In genomic region chr10:113059001-113059780, GRCh38 we compare ENCODE assay signal across 11 cellular contexts.
A peak's percentile ranks its signal among the peaks of the same experiment; 100 is the strongest.
DNase-seq lines count a peak whose midpoint lies in the region; ATAC-seq and TF ChIP-seq lines count a peak whose summit lies in the region.
"Had no signal": no experiment of that assay in that cellular context is flagged by ENCODE, and none has a peak within 500 bp of the region (broad histone marks: within the 10 kb centered on the region; RNA-seq: fewer than 3 reads in every experiment).

No MANE protein-coding gene starts in this region.

- peak overlapping the region; percentile 71 for H2AFZ ChIP-seq in trophoblast cell (ENCODE audit: insufficient read depth, low read length, poor library complexity)

- peak overlapping the region; percentile 37 for H3K4ac ChIP-seq in trophoblast cell (ENCODE audit: low read depth, low read length)

- H2BK5ac ChIP-seq in trophoblast cell (ENCODE audit: low read depth, low read length, poor library complexity), result peak overlapping the region; percentile 65

- TF ChIP-seq CTCF in BE2C (IDR thresholded peaks at IDR 0.05; ENCODE audit: low read depth, low read length), result no peak
- no peak for TF ChIP-seq CTCF in WI38 (IDR thresholded peaks at IDR 0.05; ENCODE audit: low read depth, low read length)
- TF ChIP-seq CTCF in gastroesophageal sphincter (IDR thresholded peaks at IDR 0.05), result no peak
- no peak for TF ChIP-seq CTCF in GM20000 (IDR thresholded peaks at IDR 0.05; ENCODE audit: extremely low read depth, missing control alignments)

- DNase-seq in BE2C, result peak; percentile 20
- no peak for DNase-seq in trophoblast cell
- no peak for DNase-seq in COR-L47 (lab: John Stamatoyannopoulos, UW)
- DNase-seq in GM20000 (ENCODE audit: low spot score), result no peak
- no peak for DNase-seq in OCI-M1 (lab: John Stamatoyannopoulos, UW)
- DNase-seq: activated T-cell treated with anti-CD3 and anti-CD28 coated beads for 4 hours; NCI-H1436 treated with DMSO at 0.1 percent for 48 hours; stimulated activated naive CD8-positive, alpha-beta T cell treated with anti-CD3 and anti-CD28 coated beads, Interleukin-15, Interleukin-2, amounts not matched to agents 100 U/mL and 50 U/mL, for 24 hours had no signal

- ATAC-seq in gastroesophageal sphincter, result peak; percentile 35
- no peak for ATAC-seq in GM21737 (IDR thresholded peaks at IDR 0.05; ENCODE audit: unreplicated experiment)
- ATAC-seq: stimulated activated naive CD8-positive, alpha-beta T cell treated with anti-CD3 and anti-CD28 coated beads, Interleukin-15, Interleukin-2, amounts not matched to agents 100 U/mL and 50 U/mL, for 24 hours had no signal

- H2BK120ac ChIP-seq in trophoblast cell (ENCODE audit: insufficient read depth, low read length, poor library complexity), result peak overlapping the region; percentile 80

- H4K91ac ChIP-seq in trophoblast cell (ENCODE audit: low read depth, low read length), result peak overlapping the region; percentile 73

- H4K12ac ChIP-seq in trophoblast cell (ENCODE audit: low read depth, low read length), result no peak overlapping the region

- H3K4me1 ChIP-seq in BE2C (peaks cover 33% of the 10 kb centered on the region), gastroesophageal sphincter (peaks cover 17 to 73% (median 37%) of the 10 kb centered on the region in 3 donors), trophoblast cell (ENCODE audit: control insufficient read depth in 1 of 2, insufficient read depth in 2 of 2, low read length in 2 of 2) (peaks cover 52 to 58% of the 10 kb centered on the region in 2 experiments)

- peak overlapping the region; percentile 16 for H3K4me2 ChIP-seq in trophoblast cell (ENCODE audit: low read length)

- H3K27me3 ChIP-seq in BE2C (no peaks in the 10 kb centered on the region), gastroesophageal sphincter (no peaks in the 10 kb centered on the region), trophoblast cell (ENCODE audit: insufficient read depth, low read length) (no peaks in the 10 kb centered on the region)

- no peak overlapping the region for H2AK5ac ChIP-seq in trophoblast cell (ENCODE audit: low read length)

- no peak overlapping the region for H3K9ac ChIP-seq in trophoblast cell (ENCODE audit: low read length)

- H3K23ac ChIP-seq in trophoblast cell (ENCODE audit: low read length), result no peak overlapping the region

- H3K79me1 ChIP-seq in trophoblast cell (ENCODE audit: low read length), result peaks cover 43% of the 10 kb centered on the region

- H3K4me3 ChIP-seq in BE2C (ENCODE audit: low read depth, low read length) (peak overlapping the region; percentile 43), WI38 (ENCODE audit: low read depth, low read length) (peak overlapping the region; percentile 33), gastroesophageal sphincter (peak overlapping the region; percentile 35 to 41), trophoblast cell (ENCODE audit: low read depth, low read length) (no peak overlapping the region)

- H4K8ac ChIP-seq in trophoblast cell (ENCODE audit: low read depth, low read length), result peak overlapping the region; percentile 33

- 16 to 25% methylated on average over 14 of the region's 15 CpGs for WGBS in gastroesophageal sphincter (ENCODE audit: low coverage in 1 of 2), 2 donors
- no CpG with 5 or more reads among the region's 15 CpGs for WGBS in trophoblast cell (ENCODE audit: extremely low coverage, insufficient coverage, insufficient read length)

- peaks cover 14% of the 10 kb centered on the region for H3K79me2 ChIP-seq in trophoblast cell (ENCODE audit: control insufficient read depth, insufficient read depth, low read length, poor library complexity)

- H3K36me3 ChIP-seq in BE2C, result peaks cover 3% of the 10 kb centered on the region; the same call in 1 of the 2 replicates
- H3K36me3 ChIP-seq in gastroesophageal sphincter, result no peaks in the 10 kb centered on the region
- H3K36me3 ChIP-seq in trophoblast cell (ENCODE audit: control insufficient read depth in 1 of 2, insufficient read depth in 2 of 2, low read length in 2 of 2), result no peaks in the 10 kb centered on the region

- no peak for TF ChIP-seq EP300 in gastroesophageal sphincter (IDR thresholded peaks at IDR 0.05)

- H3K9me3 ChIP-seq in BE2C, result no peaks in the 10 kb centered on the region
- H3K9me3 ChIP-seq in gastroesophageal sphincter, result no peaks in the 10 kb centered on the region
- H3K9me3 ChIP-seq in trophoblast cell (ENCODE audit: insufficient read depth, low read depth, low read length), result no peaks in the 10 kb centered on the region

- peak overlapping the region; percentile 15 for H2BK12ac ChIP-seq in trophoblast cell (ENCODE audit: low read length)

- no peak for TF ChIP-seq POLR2A in gastroesophageal sphincter (IDR thresholded peaks at IDR 0.05)

- peak overlapping the region; percentile 49 to 76 (median 68) for H3K27ac ChIP-seq in gastroesophageal sphincter
- H3K27ac ChIP-seq in trophoblast cell (ENCODE audit: low read depth, low read length), result peak overlapping the region; percentile 89

- H3K18ac ChIP-seq in trophoblast cell (ENCODE audit: low read length), result peak overlapping the region; percentile 63

- peak overlapping the region; percentile 39 for H3K14ac ChIP-seq in trophoblast cell (ENCODE audit: low read length)
